Comparison of ENCODE assay signal across 1 cellular context in genomic region chr5:106262395-106262794, GRCh38.
TF ChIP-seq lines count a peak whose summit lies in the region.

No MANE protein-coding gene starts in this region.

TF ChIP-seq in HCT116, 20 proteins besides CTCF, POLR2A, EP300 and RAD21 (continued from another document):
- TF ChIP-seq REST (IDR thresholded peaks at IDR 0.05; ENCODE audit: low read depth) (no peak), ELF1 (IDR thresholded peaks at IDR 0.05; ENCODE audit: borderline replicate concordance, low read depth) (no peak), SRF (IDR thresholded peaks at IDR 0.05; ENCODE audit: low read depth) (no peak)
